Comparison of ENCODE assay signal across 16 cellular contexts in the genomic region with DNA sequence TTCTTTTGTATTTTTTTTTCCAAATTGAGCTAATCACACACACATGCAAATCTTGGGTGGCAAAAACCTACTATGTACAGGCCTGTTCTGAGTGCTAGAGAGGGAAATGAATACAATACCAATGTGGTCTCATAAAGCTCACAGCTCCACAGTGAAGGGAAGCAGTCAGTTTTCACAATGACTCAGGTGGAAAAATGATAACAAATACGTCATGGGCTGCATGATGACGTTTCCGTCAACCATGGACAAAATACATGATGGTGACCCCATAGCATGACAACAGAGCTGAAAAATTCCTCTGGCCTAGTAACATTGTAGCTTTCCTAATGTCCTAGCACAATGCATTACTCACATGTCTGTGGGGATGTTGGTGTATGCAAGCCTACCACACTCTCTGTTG.
DNase-seq lines count a peak whose midpoint lies in the region; ATAC-seq, FAIRE-seq and TF ChIP-seq lines count a peak whose summit lies in the region.
"Had no signal": no experiment of that assay in that cellular context is flagged by ENCODE, and none has a peak within 500 bp of the region (broad histone marks: within the 10 kb centered on the region; RNA-seq: fewer than 3 reads in every experiment).

No MANE protein-coding gene starts in this region.

- H3K9me3 ChIP-seq in GM12878 (replicated peaks; ENCODE audit: control insufficient read depth, insufficient read depth, low read length) (no peaks in the 10 kb centered on the region; the same call in 2 of the 3 replicates), right cardiac atrium (ENCODE audit: control insufficient read depth, low read length) (no peaks in the 10 kb centered on the region), WERI-Rb-1 (ENCODE audit: severe bottlenecking) (no peaks in the 10 kb centered on the region)
- H3K9me3 ChIP-seq: heart left ventricle, ovary had no signal

- peak; percentile 42 for ATAC-seq in GM21529 (IDR thresholded peaks at IDR 0.05; ENCODE audit: unreplicated experiment)
- ATAC-seq in HG03378 (IDR thresholded peaks at IDR 0.05; ENCODE audit: unreplicated experiment) = peak; percentile 61
- peak; percentile 85 for ATAC-seq in GM12878
- no peak for ATAC-seq in right cardiac atrium
- ATAC-seq: heart left ventricle, left cardiac atrium had no signal

- SMC1A ChIA-PET in GM12878 (lab: Charles Lee; ENCODE audit: uncharacterized antibody, unreplicated experiment) = interaction anchor here (1.0 to 2.2 kb wide), 7 partner anchors 10 to 87 kb away, joined by 3 to 11 read pairs (median 4); no protein-coding TSS in a partner anchor

- RAD21 ChIA-PET in GM12878 (lab: Charles Lee; ENCODE audit: unreplicated experiment) = interaction anchor here (1.1 to 1.5 kb wide), 3 partner anchors 12 to 14 kb away, joined by 3 to 5 read pairs (median 4); no protein-coding TSS in a partner anchor

- no peak overlapping the region for H3K27ac ChIP-seq in GM12878 (ENCODE audit: control insufficient read depth, insufficient read depth)
- no peak overlapping the region for H3K27ac ChIP-seq in right cardiac atrium (ENCODE audit: low read length)
- H3K27ac ChIP-seq in WERI-Rb-1 = no peak overlapping the region
- H3K27ac ChIP-seq: coronary artery, heart left ventricle, ovary, VCaP had no signal

- WGBS in GM12878 (ENCODE audit: insufficient coverage, insufficient replicate concordance, low lambda C conversion rate, missing lambda C conversion rate) = 26% methylated on average over 3 of the region's 3 CpGs
- WGBS in right cardiac atrium = 83% methylated on average over 3 of the region's 3 CpGs

- H3K4me2 ChIP-seq in GM12878 (ENCODE audit: control insufficient read depth, insufficient read depth) = no peak overlapping the region

- in situ Hi-C loops in GM12878 (cut with MboI) = no loop called here

- TF ChIP-seq CTCF in GM12864 (IDR thresholded peaks at IDR 0.05; ENCODE audit: low read depth, low read length, missing control alignments) (no peak), GM12878 (IDR thresholded peaks at IDR 0.05 in 2 of 3, conservative IDR thresholded peaks at IDR 0.05 in 1 of 3; ENCODE audit: control insufficient read depth in 2 of 3, extremely low read depth in 1 of 3, insufficient read depth in 1 of 3, low read depth in 3 of 3, low read length in 3 of 3) (no peak), WERI-Rb-1 (IDR thresholded peaks at IDR 0.05; ENCODE audit: low read depth, low read length) (no peak)

- no peak overlapping the region for H2AFZ ChIP-seq in GM12878 (ENCODE audit: control insufficient read depth, low read depth, low read length)

- TF ChIP-seq POLR2A in GM12878 (IDR thresholded peaks at IDR 0.05; ENCODE audit: low read depth, low read length) = no peak

- FAIRE-seq in GM12878 (lab: Jason Lieb, UNC) = no peak

- DNase-seq in GM12864 (ENCODE audit: low read depth) = peak; percentile 27
- no peak for DNase-seq in GM12878 (ENCODE audit: low read depth, low spot score)
- no peak for DNase-seq in UCSD-AML1 (lab: John Stamatoyannopoulos, UW; ENCODE audit: unreplicated experiment)
- DNase-seq in HCEC 1CT = no peak
- no peak for DNase-seq in right cardiac atrium
- DNase-seq in WERI-Rb-1 = no peak
- DNase-seq: activated CD8-positive, alpha-beta memory T cell treated with anti-CD3 and anti-CD28 coated beads for 24 hours; heart left ventricle; left cardiac atrium; NCI-H1417 treated with DMSO at 0.1 percent for 48 hours; NCI-H510A; ovary had no signal

- no peaks in the 10 kb centered on the region for H3K27me3 ChIP-seq in GM12878 (replicated peaks in 1 of 2; ENCODE audit: control insufficient read depth in 2 of 2, insufficient read depth in 2 of 2, low read length in 1 of 2)
- no peaks in the 10 kb centered on the region for H3K27me3 ChIP-seq in right cardiac atrium (ENCODE audit: control insufficient read depth, insufficient read depth)
- H3K27me3 ChIP-seq in WERI-Rb-1 (ENCODE audit: insufficient read depth, low read depth, severe bottlenecking) = no peaks in the 10 kb centered on the region
- H3K27me3 ChIP-seq: ovary had no signal

- no peaks in the 10 kb centered on the region for H3K79me2 ChIP-seq in GM12878 (ENCODE audit: control insufficient read depth, insufficient read depth, low read length)

- CTCF ChIA-PET in GM12878 (lab: Yijun Ruan, JAX) = interaction anchor here (1.2 to 1.3 kb wide), 2 partner anchors 14 to 16 kb away, joined by 3 read pairs; no protein-coding TSS in a partner anchor

- peaks cover 19% of the 10 kb centered on the region for H3K4me1 ChIP-seq in GM12878 (ENCODE audit: control insufficient read depth, insufficient read depth, low read length)
- no peaks in the 10 kb centered on the region for H3K4me1 ChIP-seq in right cardiac atrium (ENCODE audit: control insufficient read depth, insufficient read depth, low read length)
- H3K4me1 ChIP-seq: heart left ventricle had no signal

- BruUV-seq in GM12878 (replicated peaks; lab: Mats Ljungman, UMichigan) = no TSS peak

- TF ChIP-seq RAD21 in GM12878 (IDR thresholded peaks at IDR 0.05; ENCODE audit: insufficient read depth, low read depth, low read length) = no peak

- intact Hi-C loops in GM12878 (cut with micrococcal nuclease; ENCODE audit: unreplicated experiment) (no loop called here), right cardiac atrium (cut with DNase I) (no loop called here)

- H4K20me1 ChIP-seq in GM12878 (ENCODE audit: control insufficient read depth, insufficient read depth) = no peaks in the 10 kb centered on the region

- TF ChIP-seq EP300 in GM12878 (IDR thresholded peaks at IDR 0.05; ENCODE audit: borderline replicate concordance in 1 of 2, control insufficient read depth in 1 of 2, low read depth in 2 of 2, low read length in 2 of 2) = peak; percentile 53 to 74; a peak in 2 of 4 replicates

- H3K36me3 ChIP-seq in GM12878 (ENCODE audit: control insufficient read depth in 2 of 2, insufficient read depth in 2 of 2, low read length in 1 of 2) (no peaks in the 10 kb centered on the region), WERI-Rb-1 (no peaks in the 10 kb centered on the region)
- H3K36me3 ChIP-seq: heart left ventricle, ovary had no signal

- POLR2A ChIA-PET in GM12878 (lab: Charles Lee) = interaction anchor here (1.5 kb wide), 1 partner anchor 14 kb away, joined by 4 read pairs; no protein-coding TSS in a partner anchor

- H3K4me3 ChIP-seq in GM12864 (ENCODE audit: low read depth, low read length) (no peak overlapping the region), GM12878 (no peak overlapping the region), right cardiac atrium (ENCODE audit: low read length) (no peak overlapping the region), WERI-Rb-1 (ENCODE audit: low read depth, low read length) (no peak overlapping the region)
- H3K4me3 ChIP-seq: coronary artery, heart left ventricle, ovary had no signal

- H3K9ac ChIP-seq in GM12878 (ENCODE audit: control insufficient read depth, insufficient read depth, low read length) = no peak overlapping the region

TF ChIP-seq in GM12878, 131 proteins besides CTCF, POLR2A, EP300 and RAD21 (continues in another document):
- TF ChIP-seq USF1 (IDR thresholded peaks at IDR 0.05; ENCODE audit: borderline replicate concordance, extremely low read length, insufficient read depth, low read depth, low read length) = no peak
- no peak for TF ChIP-seq SMC3 (IDR thresholded peaks at IDR 0.05; ENCODE audit: borderline replicate concordance, low read length)
- no peak for TF ChIP-seq POLR2AphosphoS5 (IDR thresholded peaks at IDR 0.05; ENCODE audit: low read length)
- TF ChIP-seq RELB (IDR thresholded peaks at IDR 0.05; ENCODE audit: low read depth) = no peak
- no peak for TF ChIP-seq MTA3 (IDR thresholded peaks at IDR 0.05; ENCODE audit: borderline replicate concordance, low read length)
- TF ChIP-seq EED (IDR thresholded peaks at IDR 0.05; ENCODE audit: low read depth) = peak; percentile 81
- peak; percentile 52 to 61; a peak in 3 of 4 replicates for TF ChIP-seq IKZF2 (IDR thresholded peaks at IDR 0.05)

Comparison
In these comparisons a context has a peak if more than half of its experiments do, and no peak if none do; other contexts are left out.
1. ATAC-seq: peak in GM21529 (single experiment), HG03378 (single experiment) and GM12878 (single experiment); none in right cardiac atrium (0 of 2).